Comparison of ENCODE assay signal across 11 cellular contexts in the genomic region with DNA sequence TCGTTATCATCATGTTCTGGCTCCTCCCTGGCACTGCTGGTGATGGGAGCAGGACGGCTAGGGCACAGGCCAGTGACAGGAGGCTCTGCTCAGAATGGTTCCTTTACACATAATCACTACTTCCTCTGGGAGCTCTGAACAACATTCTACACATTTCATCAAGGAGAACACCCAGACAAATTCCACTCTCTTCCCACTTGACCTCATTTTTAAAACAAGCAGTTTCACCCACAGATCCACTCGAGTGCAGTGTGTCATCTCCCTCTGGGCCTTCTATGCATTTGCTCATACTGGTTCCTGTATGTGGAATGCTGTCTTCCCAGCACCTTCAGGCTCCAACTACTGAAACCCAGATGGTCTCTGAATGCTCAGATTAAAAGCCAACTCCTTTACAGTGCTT.
DNase-seq lines count a peak whose midpoint lies in the region; ATAC-seq and TF ChIP-seq lines count a peak whose summit lies in the region.
"Had no signal": no experiment of that assay in that cellular context is flagged by ENCODE, and none has a peak within 500 bp of the region (broad histone marks: within the 10 kb centered on the region; RNA-seq: fewer than 3 reads in every experiment).

No MANE protein-coding gene starts in this region.

- ATAC-seq in CD4-positive, CD25-positive, alpha-beta regulatory T cell (ENCODE audit: low read depth in 2 of 2) = no peak
- peak; percentile 90 for ATAC-seq in IMR-90 (ENCODE audit: low read depth)
- ATAC-seq in effector memory CD8-positive, alpha-beta T cell (replicated peaks) = no peak
- ATAC-seq: mucosa of descending colon had no signal

- no peak overlapping the region for H2BK20ac ChIP-seq in IMR-90 (ENCODE audit: low read depth, low read length)

- no peak for TF ChIP-seq POLR2A in IMR-90 (IDR thresholded peaks at IDR 0.05; ENCODE audit: low read depth, low read length)
- TF ChIP-seq POLR2A in spleen (IDR thresholded peaks at IDR 0.05) = no peak

- H3K4me3 ChIP-seq in CD4-positive, CD25-positive, alpha-beta regulatory T cell (ENCODE audit: low read depth, low read length) = no peak overlapping the region
- no peak overlapping the region for H3K4me3 ChIP-seq in IMR-90 (ENCODE audit: insufficient read depth, low read depth, low read length)
- peak overlapping the region; percentile 15 for H3K4me3 ChIP-seq in osteoblast (ENCODE audit: insufficient read depth, low read length)
- no peak overlapping the region for H3K4me3 ChIP-seq in spleen
- H3K4me3 ChIP-seq: esophagus muscularis mucosa, mucosa of descending colon, SK-N-MC had no signal

- no peaks in the 10 kb centered on the region for H3K9me3 Mint-ChIP-seq in CD4-positive, CD25-positive, alpha-beta regulatory T cell
- H3K9me3 Mint-ChIP-seq in effector memory CD8-positive, alpha-beta T cell = no peaks in the 10 kb centered on the region

- 0 out of 2 replicates have a peak overlapping the region, but pooled peaks have one; percentile 20 for H3K14ac ChIP-seq in IMR-90 (replicated peaks; ENCODE audit: low read depth, low read length)

- no peak overlapping the region for H2BK5ac ChIP-seq in IMR-90 (ENCODE audit: low read depth, low read length, poor library complexity, severe bottlenecking)

- POLR2A ChIA-PET in IMR-90 (lab: Charles Lee; ENCODE audit: unreplicated experiment) = no interaction called here

- TF ChIP-seq CTCF in IMR-90 (conservative IDR thresholded peaks at IDR 0.05; ENCODE audit: low read depth, low read length) = no peak
- no peak for TF ChIP-seq CTCF in osteoblast (IDR thresholded peaks at IDR 0.05; ENCODE audit: extremely low read depth, low read depth, low read length)
- TF ChIP-seq CTCF in spleen (IDR thresholded peaks at IDR 0.05 in 8 of 11, conservative IDR thresholded peaks at IDR 0.05 in 3 of 11) = no peak

- H3K27me3 Mint-ChIP-seq in CD4-positive, CD25-positive, alpha-beta regulatory T cell = no peaks in the 10 kb centered on the region
- no peaks in the 10 kb centered on the region for H3K27me3 Mint-ChIP-seq in effector memory CD8-positive, alpha-beta T cell

- intact Hi-C loops in IMR-90 (cut with micrococcal nuclease) = no loop called here
- intact Hi-C loops in spleen (cut with DNase I; ENCODE audit: low total_unique reads) = no loop called here

- no peak for DNase-seq in CD4-positive, CD25-positive, alpha-beta regulatory T cell
- DNase-seq in IMR-90 (peak; percentile 62), osteoblast (ENCODE audit: insufficient read length, low spot score, missing footprints) (peak; percentile 88), HPDE6-E6E7 (ENCODE audit: extremely low spot score) (no peak), spleen (no peak)
- DNase-seq in effector memory CD8-positive, alpha-beta T cell = no peak
- DNase-seq in stimulated activated CD4-positive, alpha-beta T cell treated with anti-CD3 and anti-CD28 coated beads, Interleukin-2, amount 100 ng/mL, for 48 hours = no peak
- DNase-seq: mucosa of descending colon, NCI-H2107 had no signal

- H4K20me1 ChIP-seq in IMR-90 (ENCODE audit: insufficient read depth, low read length) = no peaks in the 10 kb centered on the region
- no peaks in the 10 kb centered on the region for H4K20me1 ChIP-seq in osteoblast (ENCODE audit: insufficient read depth, low read length)

- H3K79me2 ChIP-seq in osteoblast (ENCODE audit: insufficient read depth, low read length) = no peaks in the 10 kb centered on the region

- CTCF ChIA-PET in IMR-90 (lab: Yijun Ruan, JAX) = no interaction called here

- H2BK15ac ChIP-seq in IMR-90 (ENCODE audit: low read depth, low read length) = no peak overlapping the region

- no peak overlapping the region for H3K18ac ChIP-seq in IMR-90 (ENCODE audit: low read depth, low read length)

- H2AK5ac ChIP-seq in IMR-90 (ENCODE audit: low read depth, low read length) = no peak overlapping the region

- no peak overlapping the region for H4K5ac ChIP-seq in IMR-90 (ENCODE audit: low read depth, low read length)

- no peak overlapping the region for H3K9ac ChIP-seq in IMR-90 (ENCODE audit: low read depth, low read length)

- H2AFZ ChIP-seq in IMR-90 (replicated peaks; ENCODE audit: low read length, poor library complexity) = peak overlapping the region; percentile 14
- peak overlapping the region; percentile 32 for H2AFZ ChIP-seq in osteoblast (ENCODE audit: low read length)

- H3K4me3 Mint-ChIP-seq in CD4-positive, CD25-positive, alpha-beta regulatory T cell = no peak overlapping the region
- H3K4me3 Mint-ChIP-seq in effector memory CD8-positive, alpha-beta T cell = no peak overlapping the region

- peaks cover 13% of the 10 kb centered on the region for H3K9me1 ChIP-seq in IMR-90 (ENCODE audit: insufficient read depth, low read length)

- H2AK9ac ChIP-seq in IMR-90 (replicated peaks; ENCODE audit: low read depth, low read length, poor library complexity) = no peak overlapping the region

- WGBS in IMR-90 (ENCODE audit: extremely low coverage in 2 of 2, insufficient read length in 1 of 2), 2 experiments = 58% methylated on average over 3 of the region's 3 CpGs; no CpG with 5 or more reads in 1 of the 2 experiments
- 74 to 84% (median 78%) methylated on average over 3 of the region's 3 CpGs for WGBS in spleen, 5 donors

- no peak for TF ChIP-seq RAD21 in IMR-90 (IDR thresholded peaks at IDR 0.05; ENCODE audit: low read length)

- no peaks in the 10 kb centered on the region; a peak in 1 of 4 replicates for H3K79me1 ChIP-seq in IMR-90 (ENCODE audit: low read depth in 1 of 2, low read length in 2 of 2)

- peaks cover 89% of the 10 kb centered on the region for H3K36me3 ChIP-seq in CD4-positive, CD25-positive, alpha-beta regulatory T cell (ENCODE audit: control insufficient read depth, insufficient read depth, low read length)
- H3K36me3 ChIP-seq in IMR-90 (ENCODE audit: control insufficient read depth, insufficient read depth, low read length) = peaks cover 13% of the 10 kb centered on the region
- peaks cover 37% of the 10 kb centered on the region for H3K36me3 ChIP-seq in osteoblast (ENCODE audit: insufficient read depth, low read length)
- H3K36me3 ChIP-seq in spleen = peaks cover 3 to 90% (median 60%) of the 10 kb centered on the region in 6 donors

- no peak overlapping the region for H3K4ac ChIP-seq in IMR-90 (ENCODE audit: low read depth, low read length)

- no peaks in the 10 kb centered on the region for H3K9me3 ChIP-seq in CD4-positive, CD25-positive, alpha-beta regulatory T cell (ENCODE audit: control insufficient read depth in 2 of 2, low read length in 2 of 2)
- H3K9me3 ChIP-seq in IMR-90 (ENCODE audit: control insufficient read depth, insufficient read depth, low read length) (no peaks in the 10 kb centered on the region), osteoblast (ENCODE audit: low read depth, low read length) (no peaks in the 10 kb centered on the region), spleen (peaks cover 0 to 6% (median 0%) of the 10 kb centered on the region in 8 donors)
- H3K9me3 ChIP-seq: esophagus muscularis mucosa, mucosa of descending colon had no signal

- H4K91ac ChIP-seq in IMR-90 (ENCODE audit: insufficient read depth, low read depth, low read length) = no peak overlapping the region

- H3K23ac ChIP-seq in IMR-90 (ENCODE audit: low read depth, low read length) = 0 out of 2 replicates have a peak overlapping the region, but pooled peaks have one; percentile 24

- no peak overlapping the region for H3K56ac ChIP-seq in IMR-90 (ENCODE audit: extremely low read depth, insufficient read depth, low read length)

- H3K36me3 Mint-ChIP-seq in CD4-positive, CD25-positive, alpha-beta regulatory T cell = peaks cover 56% of the 10 kb centered on the region
- H3K36me3 Mint-ChIP-seq in effector memory CD8-positive, alpha-beta T cell (ENCODE audit: insufficient read depth) = peaks cover 47% of the 10 kb centered on the region

- in situ Hi-C loops in IMR-90 (cut with MboI; ENCODE audit: low sequenced_read_pairs) = no loop called here

- no TSS peak for BruUV-seq in IMR-90 (replicated peaks; lab: Mats Ljungman, UMichigan)

- H3K27ac ChIP-seq in CD4-positive, CD25-positive, alpha-beta regulatory T cell (ENCODE audit: insufficient read depth, low read length, poor library complexity, severe bottlenecking) = no peak overlapping the region
- H3K27ac ChIP-seq in IMR-90 (ENCODE audit: insufficient read depth, low read length) = no peak overlapping the region
- peak overlapping the region; percentile 88 for H3K27ac ChIP-seq in osteoblast (ENCODE audit: low read depth, low read length)
- H3K27ac ChIP-seq in spleen = peak overlapping the region in 3 of 8 donors; percentile 53 to 75 (median 74)
- H3K27ac ChIP-seq: esophagus muscularis mucosa, SK-N-MC had no signal

- H4K8ac ChIP-seq in IMR-90 (ENCODE audit: low read depth in 2 of 2, low read length in 2 of 2) = no peak overlapping the region

- no peaks in the 10 kb centered on the region for H3K4me1 ChIP-seq in CD4-positive, CD25-positive, alpha-beta regulatory T cell (ENCODE audit: control insufficient read depth, insufficient read depth, low read length, poor library complexity, severe bottlenecking)
- H3K4me1 ChIP-seq in IMR-90 (ENCODE audit: control insufficient read depth, insufficient read depth, low read length) (peaks cover 5% of the 10 kb centered on the region; the same call in 1 of the 2 replicates), osteoblast (ENCODE audit: insufficient read depth, low read length) (peaks cover 19% of the 10 kb centered on the region), spleen (peaks cover 7 to 38% (median 26%) of the 10 kb centered on the region in 6 donors)

- peak overlapping the region in 2 of 3 donors; percentile 3 to 28 for H3K27ac Mint-ChIP-seq in CD4-positive, CD25-positive, alpha-beta regulatory T cell
- H3K27ac Mint-ChIP-seq in effector memory CD8-positive, alpha-beta T cell = peak overlapping the region; percentile 70 to 80

- dilution Hi-C loops in IMR-90 (cut with HindIII; ENCODE audit: low sequenced_read_pairs, unreplicated experiment) = no loop called here

- H3K27me3 ChIP-seq in CD4-positive, CD25-positive, alpha-beta regulatory T cell (ENCODE audit: control insufficient read depth, insufficient read depth, low read length) = no peaks in the 10 kb centered on the region
- H3K27me3 ChIP-seq in IMR-90 (ENCODE audit: control insufficient read depth, insufficient read depth, low read length) (no peaks in the 10 kb centered on the region), osteoblast (ENCODE audit: insufficient read depth, low read length) (no peaks in the 10 kb centered on the region), spleen (replicated peaks in 1 of 7) (no peaks in the 10 kb centered on the region)
- H3K27me3 ChIP-seq: esophagus muscularis mucosa had no signal

- peaks cover 4 to 23% (median 5%) of the 10 kb centered on the region in 4 donors for H3K4me1 Mint-ChIP-seq in CD4-positive, CD25-positive, alpha-beta regulatory T cell
- peaks cover 2 to 5% of the 10 kb centered on the region in 2 donors for H3K4me1 Mint-ChIP-seq in effector memory CD8-positive, alpha-beta T cell (ENCODE audit: low read depth in 2 of 2)

- no peak overlapping the region for H2BK120ac ChIP-seq in IMR-90 (ENCODE audit: low read depth, low read length)

- no peak overlapping the region for H3K4me2 ChIP-seq in IMR-90 (ENCODE audit: low read depth, low read length)
- H3K4me2 ChIP-seq in osteoblast (ENCODE audit: insufficient read depth, low read length) = peak overlapping the region; percentile 47

TF ChIP-seq in IMR-90, 13 proteins besides CTCF, POLR2A, EP300 and RAD21 (continues in another document):
- TF ChIP-seq NFE2L2 (IDR thresholded peaks at IDR 0.05; ENCODE audit: low read depth, low read length) (no peak), MAZ (IDR thresholded peaks at IDR 0.05; ENCODE audit: borderline replicate concordance, low read depth, low read length) (no peak)

Comparison
In these comparisons a context has a peak if more than half of its experiments do, and no peak if none do; other contexts are left out.
1. DNase-seq: peak in IMR-90 (single experiment) and osteoblast (single experiment); none in CD4-positive, CD25-positive, alpha-beta regulatory T cell (0 of 3), effector memory CD8-positive, alpha-beta T cell (0 of 3), HPDE6-E6E7 (single experiment), spleen (single experiment) and stimulated activated CD4-positive, alpha-beta T cell treated with anti-CD3 and anti-CD28 coated beads, Interleukin-2, amount 100 ng/mL, for 48 hours (0 of 2).